Comparison of ENCODE assay signal across 1 cellular context in genomic region chr10:18658301-18658991, GRCh38.
TF ChIP-seq lines count a peak whose summit lies in the region.

No MANE protein-coding gene starts in this region.

TF ChIP-seq in A549, 52 proteins besides CTCF, POLR2A, EP300 and RAD21 (continued from another document):
- TF ChIP-seq REST (IDR thresholded peaks at IDR 0.05) (0 out of 2 replicates have a peak, but pooled peaks have one; percentile 14), RFX5 (IDR thresholded peaks at IDR 0.05) (no peak), MAZ (IDR thresholded peaks at IDR 0.05; ENCODE audit: borderline replicate concordance, low read depth, low read length) (no peak), ZC3H11A (IDR thresholded peaks at IDR 0.05) (no peak), KDM1A (IDR thresholded peaks at IDR 0.05; ENCODE audit: low read depth) (no peak), NFE2L2 (conservative IDR thresholded peaks at IDR 0.05; ENCODE audit: low read length) (no peak), BHLHE40 (IDR thresholded peaks at IDR 0.05; ENCODE audit: low read depth, low read length) (no peak), POLR2AphosphoS2 (conservative IDR thresholded peaks at IDR 0.05; ENCODE audit: low read length) (no peak), CBX8 (IDR thresholded peaks at IDR 0.05) (no peak), JUN (IDR thresholded peaks at IDR 0.05) (0 out of 5 replicates have a peak, but pooled peaks of 1 of the 2 experiments have one; percentile 4), TP53 (CRISPR knock-in tag; IDR thresholded peaks at IDR 0.05) (no peak), RNF2 (IDR thresholded peaks at IDR 0.05; ENCODE audit: borderline replicate concordance, low read depth) (no peak)
